In genomic region chrX:103215037-103215767, GRCh38 we compare ENCODE assay signal across 8 cellular contexts. TPM values are rescaled to one million over a fixed set of nuclear protein-coding genes. Genes with fewer than 3 reads are reported as not detected.
A peak's percentile ranks its signal among the peaks of the same experiment; 100 is the strongest.
DNase-seq lines count a peak whose midpoint lies in the region; ATAC-seq and TF ChIP-seq lines count a peak whose summit lies in the region.

BEX4 (plus strand) TSS chrX:103215108; CDS start chrX:103216154, 1,046 bp downstream.

- intact Hi-C loops in colonic mucosa (cut with DNase I), result no loop called here

- H3K27ac ChIP-seq in colonic mucosa, result peak within 1 kb of the TSS; percentile 63

- no peaks in the 10 kb centered on the region for H3K36me3 ChIP-seq in colonic mucosa

- H3K27me3 ChIP-seq in colonic mucosa, result no peaks in the 10 kb centered on the region

- ATAC-seq in GM18498 (IDR thresholded peaks at IDR 0.05; ENCODE audit: unreplicated experiment) (peak; percentile 97), HG02610 (IDR thresholded peaks at IDR 0.05; ENCODE audit: unreplicated experiment) (peak; percentile 94)

- no peaks in the 10 kb centered on the region for H3K4me1 ChIP-seq in colonic mucosa

- H3K4me3 ChIP-seq in colonic mucosa, result peak within 1 kb of the TSS; percentile 66

- no peak for TF ChIP-seq CTCF in colonic mucosa (IDR thresholded peaks at IDR 0.05)

- H3K9me3 ChIP-seq in colonic mucosa, result no peaks in the 10 kb centered on the region

- peak within 1 kb of the TSS in 1 of 2 donors; percentile 68 for H3K9ac ChIP-seq in colonic mucosa (ENCODE audit: low read depth in 2 of 2, low read length in 2 of 2)

- DNase-seq in NCI-H1930 (lab: John Stamatoyannopoulos, UW) (peak; percentile 60 to 64), colonic mucosa (peak; percentile 83), kidney tubule cell (ENCODE audit: low spot score) (peak; percentile 79), SKM-1 (lab: John Stamatoyannopoulos, UW; ENCODE audit: unreplicated experiment) (no peak)
- peak; percentile 87 for DNase-seq in activated CD4-positive, alpha-beta T cell treated with anti-CD3 and anti-CD28 coated beads for 48 hours
- DNase-seq in stimulated activated CD4-positive, alpha-beta T cell treated with anti-CD3 and anti-CD28 coated beads, Interleukin-1b, Interleukin-23, amount 100 ng/mL, for 1 hour (ENCODE audit: low read depth in 2 of 2), result peak; percentile 43 to 59

RNA-seq across cellular contexts. Expression of gene BEX4, which starts in this region (rescaled TPM):
- total RNA-seq in colonic mucosa, result 10 to 100 TPM in 1 of 2 donors, 1 to 10 TPM in 1; 7.6 to 16.4 TPM
